In the genomic region with DNA sequence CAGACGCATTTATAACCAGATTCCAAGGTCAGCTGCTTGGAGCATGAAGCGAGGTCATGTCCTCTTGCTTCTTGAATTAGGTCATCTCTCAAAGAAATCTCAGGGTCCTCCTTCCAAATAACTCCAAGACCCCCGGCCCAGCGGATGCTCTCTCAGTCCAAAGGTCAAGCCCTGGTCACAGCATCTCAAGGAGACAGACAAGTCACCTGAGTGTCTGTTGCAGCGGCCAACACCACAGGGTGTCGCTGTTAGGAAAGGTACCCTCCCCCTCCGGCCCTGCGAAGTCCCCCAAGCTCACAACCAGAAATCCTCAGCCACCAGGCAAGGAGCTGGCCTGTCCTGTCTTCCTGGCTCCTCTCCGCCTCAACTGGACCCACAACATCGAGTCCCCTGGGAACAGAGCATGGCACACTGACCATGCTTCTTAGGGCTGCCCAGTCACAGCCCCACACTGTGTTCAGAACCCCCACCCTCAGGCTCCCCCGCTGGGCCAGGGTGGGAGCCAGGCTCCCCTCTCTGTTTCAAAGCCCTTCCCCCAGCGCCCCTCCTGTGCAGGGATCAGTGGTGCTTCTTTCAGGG, we compare ENCODE assay signal across 1 cellular context.
TF ChIP-seq lines count a peak whose summit lies in the region.

No MANE protein-coding gene starts in this region.

TF ChIP-seq in K562, 482 proteins besides CTCF, POLR2A, EP300 and RAD21 (continued from another document):
- TF ChIP-seq ZBTB2 (IDR thresholded peaks at IDR 0.05) (no peak), ERF (CRISPR knock-in tag; IDR thresholded peaks at IDR 0.05) (no peak), HDAC8 (tag; IDR thresholded peaks at IDR 0.05) (no peak), EZH2 (IDR thresholded peaks at IDR 0.05; ENCODE audit: borderline replicate concordance, low read depth, low read length) (no peak), E2F6 (IDR thresholded peaks at IDR 0.05; ENCODE audit: borderline replicate concordance in 1 of 2, extremely low read depth in 1 of 2, insufficient read depth in 1 of 2, insufficient read length in 1 of 2, low read depth in 1 of 2, low read length in 1 of 2, poor library complexity in 1 of 2, severe bottlenecking in 1 of 2) (no peak), HBP1 (CRISPR knock-in tag; IDR thresholded peaks at IDR 0.05) (no peak), RBM14 (IDR thresholded peaks at IDR 0.05; ENCODE audit: borderline replicate concordance, insufficient read depth, low read depth, low read length) (no peak)
- TF ChIP-seq, protein P1, sequence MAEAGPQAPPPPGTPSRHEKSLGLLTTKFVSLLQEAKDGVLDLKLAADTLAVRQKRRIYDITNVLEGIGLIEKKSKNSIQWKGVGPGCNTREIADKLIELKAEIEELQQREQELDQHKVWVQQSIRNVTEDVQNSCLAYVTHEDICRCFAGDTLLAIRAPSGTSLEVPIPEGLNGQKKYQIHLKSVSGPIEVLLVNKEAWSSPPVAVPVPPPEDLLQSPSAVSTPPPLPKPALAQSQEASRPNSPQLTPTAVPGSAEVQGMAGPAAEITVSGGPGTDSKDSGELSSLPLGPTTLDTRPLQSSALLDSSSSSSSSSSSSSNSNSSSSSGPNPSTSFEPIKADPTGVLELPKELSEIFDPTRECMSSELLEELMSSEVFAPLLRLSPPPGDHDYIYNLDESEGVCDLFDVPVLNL (CRISPR knock-in tag; IDR thresholded peaks at IDR 0.05; ENCODE audit: low read depth) = no peak
- TF ChIP-seq, protein P2, sequence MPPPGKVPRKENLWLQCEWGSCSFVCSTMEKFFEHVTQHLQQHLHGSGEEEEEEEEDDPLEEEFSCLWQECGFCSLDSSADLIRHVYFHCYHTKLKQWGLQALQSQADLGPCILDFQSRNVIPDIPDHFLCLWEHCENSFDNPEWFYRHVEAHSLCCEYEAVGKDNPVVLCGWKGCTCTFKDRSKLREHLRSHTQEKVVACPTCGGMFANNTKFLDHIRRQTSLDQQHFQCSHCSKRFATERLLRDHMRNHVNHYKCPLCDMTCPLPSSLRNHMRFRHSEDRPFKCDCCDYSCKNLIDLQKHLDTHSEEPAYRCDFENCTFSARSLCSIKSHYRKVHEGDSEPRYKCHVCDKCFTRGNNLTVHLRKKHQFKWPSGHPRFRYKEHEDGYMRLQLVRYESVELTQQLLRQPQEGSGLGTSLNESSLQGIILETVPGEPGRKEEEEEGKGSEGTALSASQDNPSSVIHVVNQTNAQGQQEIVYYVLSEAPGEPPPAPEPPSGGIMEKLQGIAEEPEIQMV (tag; conservative IDR thresholded peaks at IDR 0.05; ENCODE audit: low read depth) = no peak
